ENCODE assay signal across 8 cellular contexts in genomic region chr21:39788383-39788782, GRCh38. TPM values are rescaled to one million over a fixed set of nuclear protein-coding genes. Genes with fewer than 3 reads are reported as not detected.
A peak's percentile ranks its signal among the peaks of the same experiment; 100 is the strongest.
DNase-seq lines count a peak whose midpoint lies in the region; ATAC-seq and TF ChIP-seq lines count a peak whose summit lies in the region.

No MANE protein-coding gene starts in this region.

- H3K27me3 ChIP-seq in SJSA1 (replicated peaks) (no peaks in the 10 kb centered on the region), neuronal stem cell (ENCODE audit: control insufficient read depth in 3 of 3, insufficient read depth in 3 of 3, low read depth in 1 of 3, low read length in 3 of 3) (no peaks in the 10 kb centered on the region)

- no peak overlapping the region for H3K14ac ChIP-seq in neuronal stem cell (ENCODE audit: low read length)

- H2AK5ac ChIP-seq in neuronal stem cell (ENCODE audit: low read depth, low read length): no peak overlapping the region

- no peak for DNase-seq in AG09319 (ENCODE audit: extremely low read depth, low read depth)
- peak; percentile 87 for DNase-seq in LNCaP clone FGC (ENCODE audit: low read depth)
- peak; percentile 60 to 76 for DNase-seq in SJSA1 (ENCODE audit: low read depth in 1 of 2, low spot score in 2 of 2)
- DNase-seq in foreskin fibroblast: peak; percentile 2 to 21
- DNase-seq in neuronal stem cell (ENCODE audit: low spot score): peak; percentile 77
- DNase-seq in NOMO-1 treated with dmso at 0.1 percent for 144 hours (lab: John Stamatoyannopoulos, UW; ENCODE audit: unreplicated experiment): no peak
- no peak for DNase-seq in stimulated activated CD4-positive, alpha-beta T cell treated with anti-CD3 and anti-CD28 coated beads, Interleukin-4, amount 100 ng/mL, for 24 hours

- TF ChIP-seq CTCF in AG09319 (IDR thresholded peaks at IDR 0.05; ENCODE audit: low read depth, low read length) (peak; percentile 34), LNCaP clone FGC (IDR thresholded peaks at IDR 0.05; ENCODE audit: control insufficient read depth, extremely low read depth, insufficient read depth) (peak; percentile 100), foreskin fibroblast (IDR thresholded peaks at IDR 0.05; ENCODE audit: low read depth, low read length) (peak; percentile 58)

- H3K23ac ChIP-seq in neuronal stem cell (ENCODE audit: low read depth, low read length, poor library complexity): no peak overlapping the region

- H2BK12ac ChIP-seq in neuronal stem cell (ENCODE audit: low read length): no peak overlapping the region

- H3K4ac ChIP-seq in neuronal stem cell (ENCODE audit: low read length): no peak overlapping the region

- peak overlapping the region; percentile 83 for H2AFZ ChIP-seq in neuronal stem cell (ENCODE audit: low read length)

- H3K18ac ChIP-seq in neuronal stem cell (ENCODE audit: low read length): no peak overlapping the region

- no peak for ATAC-seq in GM21528 (IDR thresholded peaks at IDR 0.05; ENCODE audit: low FRiP score, unreplicated experiment)

- H4K8ac ChIP-seq in neuronal stem cell (ENCODE audit: low read depth, low read length): no peak overlapping the region

- H2BK5ac ChIP-seq in neuronal stem cell (ENCODE audit: low read length): no peak overlapping the region

- H3K4me3 ChIP-seq in LNCaP clone FGC (ENCODE audit: low read depth, low read length) (peak overlapping the region; percentile 45), SJSA1 (no peak overlapping the region), foreskin fibroblast (ENCODE audit: low read depth in 1 of 2, low read length in 2 of 2) (peak overlapping the region in 1 of 2 donors; percentile 24), neuronal stem cell (ENCODE audit: low read length in 2 of 2) (peak overlapping the region in 1 of 2 donors; percentile 35)

- H3K9me3 ChIP-seq in SJSA1 (replicated peaks): no peaks in the 10 kb centered on the region
- peaks cover 0 to 5% of the 10 kb centered on the region in 2 donors for H3K9me3 ChIP-seq in neuronal stem cell (replicated peaks in 1 of 2; ENCODE audit: control insufficient read depth in 2 of 2, insufficient read depth in 1 of 2, low read depth in 1 of 2, low read length in 2 of 2)

- H3K36me3 ChIP-seq in SJSA1 (no peaks in the 10 kb centered on the region), neuronal stem cell (replicated peaks in 1 of 2; ENCODE audit: control insufficient read depth in 2 of 2, insufficient read depth in 2 of 2, low read length in 2 of 2) (no peaks in the 10 kb centered on the region)

- H3K27ac ChIP-seq in SJSA1: no peak overlapping the region
- H3K27ac ChIP-seq in neuronal stem cell (replicated peaks; ENCODE audit: low read length): no peak overlapping the region

- H3K4me2 ChIP-seq in neuronal stem cell (ENCODE audit: insufficient read depth, low read length, poor library complexity, severe bottlenecking): no peak overlapping the region

- H2BK120ac ChIP-seq in neuronal stem cell (ENCODE audit: low read depth, low read length): no peak overlapping the region

- no peak overlapping the region for H4K91ac ChIP-seq in neuronal stem cell (ENCODE audit: low read depth, low read length, poor library complexity)

- WGBS in neuronal stem cell (ENCODE audit: extremely low coverage in 2 of 2, insufficient read length in 2 of 2, insufficient replicate concordance in 1 of 2), 2 donors: no CpG with 5 or more reads among the region's 9 CpGs

- H2BK15ac ChIP-seq in neuronal stem cell (ENCODE audit: low read length): no peak overlapping the region

- H3K4me1 ChIP-seq in SJSA1 (replicated peaks) (0 out of 2 replicates have a peak, but pooled peaks cover 3% of the 10 kb centered on the region), neuronal stem cell (ENCODE audit: control insufficient read depth in 2 of 2, insufficient read depth in 1 of 2, low read depth in 1 of 2, low read length in 2 of 2) (peaks cover 3 to 4% of the 10 kb centered on the region in 2 donors)

- H3K79me1 ChIP-seq in neuronal stem cell (ENCODE audit: low read depth, low read length): no peaks in the 10 kb centered on the region

- H3K9ac ChIP-seq in neuronal stem cell (ENCODE audit: low read depth, low read length, poor library complexity): no peak overlapping the region

RNA-seq across cellular contexts. Expression of gene IGSF5, which starts 43.4 kb away (rescaled TPM):
- total RNA-seq in SJSA1 (2014; rRNA removed; shearing (Covaris generic)): not detected in 2 replicates
- 0.98 TPM for polyA plus RNA-seq in neuronal stem cell (2013, experiment 1 of 2)
- 0.93 TPM for polyA plus RNA-seq in neuronal stem cell (2013, experiment 2 of 2)

Comparison
In these comparisons a context has a peak if more than half of its experiments do, and no peak if none do; other contexts are left out.
1. DNase-seq: peak in LNCaP clone FGC (single experiment), SJSA1 (2 of 2), foreskin fibroblast (2 of 2) and neuronal stem cell (single experiment); none in AG09319 (single experiment), NOMO-1 treated with dmso at 0.1 percent for 144 hours (single experiment) and stimulated activated CD4-positive, alpha-beta T cell treated with anti-CD3 and anti-CD28 coated beads, Interleukin-4, amount 100 ng/mL, for 24 hours (single experiment).
2. CTCF ChIP-seq: peak in every context shown above with its lines; median percentile 100 in LNCaP clone FGC; 58 in foreskin fibroblast; 34 in AG09319.